2 cellular contexts compared by ENCODE assay signal in the genomic region with DNA sequence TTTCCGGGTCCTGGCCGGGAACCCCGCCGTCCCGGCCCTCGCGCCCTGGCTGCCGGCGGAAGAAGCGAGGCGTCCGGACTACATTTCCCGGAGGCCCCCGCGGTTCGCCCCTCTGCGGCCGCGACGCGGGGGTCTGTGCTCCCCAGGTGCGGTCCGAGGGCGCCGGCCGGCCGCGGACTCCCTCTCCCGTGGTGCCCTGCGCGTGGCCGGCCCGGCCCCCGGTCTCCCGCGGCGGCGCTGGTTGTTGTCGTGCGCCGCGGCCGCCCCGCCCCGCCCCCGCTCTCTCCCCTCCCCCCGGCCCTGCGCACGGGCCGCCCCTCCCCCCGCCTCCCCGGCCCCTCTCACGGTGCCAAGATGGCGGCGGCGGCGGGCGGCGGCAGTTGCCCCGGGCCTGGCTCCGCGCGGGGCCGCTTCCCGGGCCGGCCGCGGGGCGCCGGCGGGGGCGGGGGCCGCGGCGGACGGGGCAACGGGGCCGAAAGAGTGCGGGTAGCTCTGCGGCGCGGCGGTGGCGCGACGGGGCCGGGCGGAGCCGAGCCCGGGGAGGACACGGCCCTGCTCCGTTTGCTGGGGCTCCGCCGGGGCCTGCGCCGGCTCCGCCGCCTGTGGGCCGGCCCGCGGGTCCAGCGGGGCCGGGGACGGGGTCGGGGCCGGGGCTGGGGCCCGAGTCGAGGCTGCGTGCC.
TF ChIP-seq lines count a peak whose summit lies in the region.

KMT2B (plus strand) TSS at position 339 of the 680 bp plus-strand sequence; CDS start at position 355, 16 bp downstream.

TF ChIP-seq in SK-N-SH, 30 proteins besides CTCF, POLR2A, EP300 and RAD21:
- no peak for TF ChIP-seq TEAD4 (IDR thresholded peaks at IDR 0.05; ENCODE audit: borderline replicate concordance, insufficient read depth)
- TF ChIP-seq MAX (IDR thresholded peaks at IDR 0.05; ENCODE audit: low read depth), result no peak
- TF ChIP-seq MXI1 (IDR thresholded peaks at IDR 0.05; ENCODE audit: low read depth, low read length), result no peak
- TF ChIP-seq PBX3 (IDR thresholded peaks at IDR 0.05), result no peak
- no peak for TF ChIP-seq USF2 (IDR thresholded peaks at IDR 0.05; ENCODE audit: borderline replicate concordance, low read depth, low read length)
- no peak for TF ChIP-seq FOXJ3 (CRISPR knock-in tag; IDR thresholded peaks at IDR 0.05)
- TF ChIP-seq, protein P1, sequence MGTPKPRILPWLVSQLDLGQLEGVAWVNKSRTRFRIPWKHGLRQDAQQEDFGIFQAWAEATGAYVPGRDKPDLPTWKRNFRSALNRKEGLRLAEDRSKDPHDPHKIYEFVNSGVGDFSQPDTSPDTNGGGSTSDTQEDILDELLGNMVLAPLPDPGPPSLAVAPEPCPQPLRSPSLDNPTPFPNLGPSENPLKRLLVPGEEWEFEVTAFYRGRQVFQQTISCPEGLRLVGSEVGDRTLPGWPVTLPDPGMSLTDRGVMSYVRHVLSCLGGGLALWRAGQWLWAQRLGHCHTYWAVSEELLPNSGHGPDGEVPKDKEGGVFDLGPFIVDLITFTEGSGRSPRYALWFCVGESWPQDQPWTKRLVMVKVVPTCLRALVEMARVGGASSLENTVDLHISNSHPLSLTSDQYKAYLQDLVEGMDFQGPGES (IDR thresholded peaks at IDR 0.05; ENCODE audit: low read depth, low read length), result no peak
- peak; percentile 68 for TF ChIP-seq YY1 (IDR thresholded peaks at IDR 0.05; ENCODE audit: low read depth)
- TF ChIP-seq NRF1 (IDR thresholded peaks at IDR 0.05; ENCODE audit: low read depth, low read length), result 0 out of 2 replicates have a peak, but pooled peaks have one; percentile 5
- TF ChIP-seq ZBTB33 (IDR thresholded peaks at IDR 0.05; ENCODE audit: borderline replicate concordance, low read depth), result no peak
- no peak for TF ChIP-seq SMC3 (IDR thresholded peaks at IDR 0.05; ENCODE audit: low read depth, low read length)
- TF ChIP-seq ELF1 (IDR thresholded peaks at IDR 0.05), result peak; percentile 88; the same call in 1 of the 2 replicates

TF ChIP-seq in H1, 55 proteins besides CTCF, POLR2A, EP300 and RAD21 (continued from another document):
- TF ChIP-seq YY1 (IDR thresholded peaks at IDR 0.05; ENCODE audit: low read depth, low read length), result peak; percentile 15; the same call in 1 of the 2 replicates
- TF ChIP-seq TAF1 (IDR thresholded peaks at IDR 0.05; ENCODE audit: low read depth, low read length), result 0 out of 2 replicates have a peak, but pooled peaks have one; percentile 41
- no peak for TF ChIP-seq BACH1 (IDR thresholded peaks at IDR 0.05; ENCODE audit: low read length)
- TF ChIP-seq BCL11A (IDR thresholded peaks at IDR 0.05; ENCODE audit: low read depth in 2 of 2, low read length in 2 of 2), result no peak
- TF ChIP-seq CREB1 (IDR thresholded peaks at IDR 0.05), result peak; percentile 87
- no peak for TF ChIP-seq GABPA (IDR thresholded peaks at IDR 0.05; ENCODE audit: borderline replicate concordance, insufficient read depth, low read length)
- TF ChIP-seq SRF (IDR thresholded peaks at IDR 0.05; ENCODE audit: low read depth, low read length), result peak; percentile 24; the same call in 1 of the 2 replicates
- TF ChIP-seq JUND (IDR thresholded peaks at IDR 0.05; ENCODE audit: low read length), result no peak
- TF ChIP-seq SIX5 (IDR thresholded peaks at IDR 0.05; ENCODE audit: low read depth, low read length), result no peak
- no peak for TF ChIP-seq TAF7 (optimal IDR thresholded peaks at IDR 0.05; ENCODE audit: borderline replicate concordance, low read depth, low read length)
TF ChIP-seq in H1: peak in this region for 4.
